2 cellular contexts compared by ENCODE assay signal in the genomic region with DNA sequence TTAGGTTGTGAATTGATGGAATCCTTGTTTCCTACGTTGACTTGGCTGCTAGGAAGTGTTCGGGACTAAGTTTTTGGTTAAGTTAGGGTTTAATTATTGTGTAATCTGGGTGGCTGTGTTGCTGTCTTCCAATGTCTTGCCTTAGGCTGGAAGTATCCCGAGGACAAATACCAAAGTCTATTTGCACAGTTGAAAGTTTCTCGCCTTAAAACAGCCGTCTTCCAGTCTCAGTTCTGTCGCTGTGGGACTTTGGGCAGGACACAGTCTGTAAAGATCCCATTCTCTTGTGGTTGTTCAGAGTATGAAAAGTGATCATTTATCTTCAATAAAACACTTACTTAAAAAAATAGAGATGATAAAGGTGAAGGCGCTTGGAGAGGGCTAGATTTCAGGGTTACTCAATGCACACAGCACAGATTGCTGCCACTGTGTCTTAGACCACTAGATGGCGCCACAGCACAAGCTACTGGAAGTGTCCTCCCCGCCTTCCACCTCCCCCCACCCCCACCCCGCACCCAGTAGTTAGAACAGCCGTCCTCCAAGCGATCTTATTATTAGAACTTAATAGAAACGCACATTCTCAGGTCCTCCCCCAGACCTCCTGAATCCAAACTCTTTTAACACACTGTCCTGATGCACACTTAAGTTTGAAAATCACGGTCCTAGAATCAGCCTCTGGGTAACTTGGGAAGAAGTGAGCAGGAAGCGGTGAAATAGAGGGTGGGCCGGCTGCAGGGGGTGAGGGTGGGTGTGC.
TF ChIP-seq lines count a peak whose summit lies in the region.

No MANE protein-coding gene starts in this region.

TF ChIP-seq in HEK293, 187 proteins besides CTCF, POLR2A, EP300 and RAD21 (continued from another document):
- TF ChIP-seq, protein P1, sequence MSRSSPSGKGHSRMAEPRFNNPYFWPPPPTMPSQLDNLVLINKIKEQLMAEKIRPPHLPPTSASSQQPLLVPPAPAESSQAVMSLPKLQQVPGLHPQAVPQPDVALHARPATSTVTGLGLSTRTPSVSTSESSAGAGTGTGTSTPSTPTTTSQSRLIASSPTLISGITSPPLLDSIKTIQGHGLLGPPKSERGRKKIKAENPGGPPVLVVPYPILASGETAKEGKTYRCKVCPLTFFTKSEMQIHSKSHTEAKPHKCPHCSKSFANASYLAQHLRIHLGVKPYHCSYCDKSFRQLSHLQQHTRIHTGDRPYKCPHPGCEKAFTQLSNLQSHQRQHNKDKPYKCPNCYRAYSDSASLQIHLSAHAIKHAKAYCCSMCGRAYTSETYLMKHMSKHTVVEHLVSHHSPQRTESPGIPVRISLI (tag by site-specific recombination; IDR thresholded peaks at IDR 0.05), result no peak

TF ChIP-seq in liver, 16 proteins besides CTCF, POLR2A, EP300 and RAD21 (continued from another document):
- TF ChIP-seq, protein P2, sequence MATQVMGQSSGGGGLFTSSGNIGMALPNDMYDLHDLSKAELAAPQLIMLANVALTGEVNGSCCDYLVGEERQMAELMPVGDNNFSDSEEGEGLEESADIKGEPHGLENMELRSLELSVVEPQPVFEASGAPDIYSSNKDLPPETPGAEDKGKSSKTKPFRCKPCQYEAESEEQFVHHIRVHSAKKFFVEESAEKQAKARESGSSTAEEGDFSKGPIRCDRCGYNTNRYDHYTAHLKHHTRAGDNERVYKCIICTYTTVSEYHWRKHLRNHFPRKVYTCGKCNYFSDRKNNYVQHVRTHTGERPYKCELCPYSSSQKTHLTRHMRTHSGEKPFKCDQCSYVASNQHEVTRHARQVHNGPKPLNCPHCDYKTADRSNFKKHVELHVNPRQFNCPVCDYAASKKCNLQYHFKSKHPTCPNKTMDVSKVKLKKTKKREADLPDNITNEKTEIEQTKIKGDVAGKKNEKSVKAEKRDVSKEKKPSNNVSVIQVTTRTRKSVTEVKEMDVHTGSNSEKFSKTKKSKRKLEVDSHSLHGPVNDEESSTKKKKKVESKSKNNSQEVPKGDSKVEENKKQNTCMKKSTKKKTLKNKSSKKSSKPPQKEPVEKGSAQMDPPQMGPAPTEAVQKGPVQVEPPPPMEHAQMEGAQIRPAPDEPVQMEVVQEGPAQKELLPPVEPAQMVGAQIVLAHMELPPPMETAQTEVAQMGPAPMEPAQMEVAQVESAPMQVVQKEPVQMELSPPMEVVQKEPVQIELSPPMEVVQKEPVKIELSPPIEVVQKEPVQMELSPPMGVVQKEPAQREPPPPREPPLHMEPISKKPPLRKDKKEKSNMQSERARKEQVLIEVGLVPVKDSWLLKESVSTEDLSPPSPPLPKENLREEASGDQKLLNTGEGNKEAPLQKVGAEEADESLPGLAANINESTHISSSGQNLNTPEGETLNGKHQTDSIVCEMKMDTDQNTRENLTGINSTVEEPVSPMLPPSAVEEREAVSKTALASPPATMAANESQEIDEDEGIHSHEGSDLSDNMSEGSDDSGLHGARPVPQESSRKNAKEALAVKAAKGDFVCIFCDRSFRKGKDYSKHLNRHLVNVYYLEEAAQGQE (IDR thresholded peaks at IDR 0.05), result no peak
- TF ChIP-seq NR2F2 (IDR thresholded peaks at IDR 0.05), result no peak
- TF ChIP-seq HNF4G (IDR thresholded peaks at IDR 0.05), result no peak
- no peak for TF ChIP-seq JUND (IDR thresholded peaks at IDR 0.05)
- TF ChIP-seq, protein P3, sequence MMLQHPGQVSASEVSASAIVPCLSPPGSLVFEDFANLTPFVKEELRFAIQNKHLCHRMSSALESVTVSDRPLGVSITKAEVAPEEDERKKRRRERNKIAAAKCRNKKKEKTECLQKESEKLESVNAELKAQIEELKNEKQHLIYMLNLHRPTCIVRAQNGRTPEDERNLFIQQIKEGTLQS (IDR thresholded peaks at IDR 0.05), result no peak
- TF ChIP-seq, protein P4, sequence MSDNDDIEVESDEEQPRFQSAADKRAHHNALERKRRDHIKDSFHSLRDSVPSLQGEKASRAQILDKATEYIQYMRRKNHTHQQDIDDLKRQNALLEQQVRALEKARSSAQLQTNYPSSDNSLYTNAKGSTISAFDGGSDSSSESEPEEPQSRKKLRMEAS (IDR thresholded peaks at IDR 0.05), result no peak
- TF ChIP-seq FOXA1 (IDR thresholded peaks at IDR 0.05), result no peak
- no peak for TF ChIP-seq YY1 (IDR thresholded peaks at IDR 0.05)
- TF ChIP-seq TAF1 (conservative IDR thresholded peaks at IDR 0.05), result no peak
